ENCODE assay signal across 8 cellular contexts in genomic region chr19:8446055-8446709, GRCh38. TPM values are rescaled to one million over a fixed set of nuclear protein-coding genes. Genes with fewer than 3 reads are reported as not detected.
DNase-seq lines count a peak whose midpoint lies in the region; ATAC-seq, FAIRE-seq and TF ChIP-seq lines count a peak whose summit lies in the region.

No MANE protein-coding gene starts in this region.

- peaks cover 4% of the 10 kb centered on the region for H3K79me1 ChIP-seq in neuronal stem cell (ENCODE audit: low read depth, low read length)

- no peak overlapping the region for H3K14ac ChIP-seq in neuronal stem cell (ENCODE audit: low read length)

- no peak overlapping the region for H3K4ac ChIP-seq in neuronal stem cell (ENCODE audit: low read length)

- POLR2A ChIA-PET in CD4-positive, alpha-beta T cell (lab: Charles Lee) = interaction anchor here (0.6 to 4.7 kb wide), 12 partner anchors 8 to 178 kb away, joined by 3 to 47 read pairs (median 5); partner anchors contain the start of genes MARCHF2 and ZNF414

- no peak overlapping the region for H4K8ac ChIP-seq in neuronal stem cell (ENCODE audit: low read depth, low read length)

- DNase-seq in CD4-positive, alpha-beta T cell = no peak
- no peak for DNase-seq in NT2/D1 (ENCODE audit: low read depth, low spot score)
- DNase-seq in neuronal stem cell (ENCODE audit: low spot score) = no peak
- DNase-seq in RCC 7860 (ENCODE audit: low spot score) = no peak

- H3K36me3 ChIP-seq in NT2/D1 (ENCODE audit: insufficient read depth, insufficient read length, low read length) (peaks cover 42% of the 10 kb centered on the region), endocrine pancreas (ENCODE audit: control insufficient read depth, insufficient read depth, low read length) (no peaks in the 10 kb centered on the region), neuronal stem cell (replicated peaks in 1 of 2; ENCODE audit: control insufficient read depth in 2 of 2, insufficient read depth in 2 of 2, low read length in 2 of 2) (peaks cover 2 to 47% of the 10 kb centered on the region in 2 donors)

- TF ChIP-seq CTCF in CD4-positive, alpha-beta T cell (IDR thresholded peaks at IDR 0.05) = no peak

- H2BK12ac ChIP-seq in neuronal stem cell (ENCODE audit: low read length) = no peak overlapping the region

- H3K4me1 Mint-ChIP-seq in CD4-positive, alpha-beta T cell (ENCODE audit: low read depth) = peaks cover 55% of the 10 kb centered on the region

- H3K36me3 Mint-ChIP-seq in CD4-positive, alpha-beta T cell (ENCODE audit: low read depth) = peaks cover 52% of the 10 kb centered on the region

- peak overlapping the region; percentile 94 for H3K4me3 Mint-ChIP-seq in CD4-positive, alpha-beta T cell

- no peak overlapping the region for H2AFZ ChIP-seq in neuronal stem cell (ENCODE audit: low read length)

- WGBS in neuronal stem cell (ENCODE audit: extremely low coverage in 2 of 2, insufficient read length in 2 of 2, insufficient replicate concordance in 1 of 2), 2 donors = no CpG with 5 or more reads among the region's 16 CpGs

- no peak for FAIRE-seq in RCC 7860 (lab: Jason Lieb, UNC)

- CTCF ChIA-PET in CD4-positive, alpha-beta T cell (lab: Charles Lee) = interaction anchor here (0.6 to 1.5 kb wide), 4 partner anchors 10 to 701 kb away, joined by 4 to 8 read pairs (median 4); partner anchors contain the start of gene MARCHF2

- H3K23ac ChIP-seq in neuronal stem cell (ENCODE audit: low read depth, low read length, poor library complexity) = no peak overlapping the region

- H3K4me3 ChIP-seq in NT2/D1 (ENCODE audit: insufficient read length, low read depth) (peak overlapping the region; percentile 100), endocrine pancreas (ENCODE audit: control insufficient read depth, insufficient read depth, low read length) (peak overlapping the region; percentile 95), neuronal stem cell (ENCODE audit: low read length in 2 of 2) (peak overlapping the region; percentile 98)

- no peaks in the 10 kb centered on the region for H3K9me3 ChIP-seq in CD4-positive, alpha-beta T cell (ENCODE audit: control insufficient read depth, low read length)
- H3K9me3 ChIP-seq in NT2/D1 (ENCODE audit: insufficient read depth, low read length) (no peaks in the 10 kb centered on the region), endocrine pancreas (ENCODE audit: control insufficient read depth, low read length) (no peaks in the 10 kb centered on the region), neuronal stem cell (replicated peaks in 1 of 2; ENCODE audit: control insufficient read depth in 2 of 2, insufficient read depth in 1 of 2, low read depth in 1 of 2, low read length in 2 of 2) (no peaks in the 10 kb centered on the region)

- H3K4me1 ChIP-seq in NT2/D1 (ENCODE audit: insufficient read depth, insufficient read length) (peaks cover 4% of the 10 kb centered on the region), endocrine pancreas (ENCODE audit: control insufficient read depth, insufficient read depth, low read length) (no peaks in the 10 kb centered on the region), neuronal stem cell (ENCODE audit: control insufficient read depth in 2 of 2, insufficient read depth in 1 of 2, low read depth in 1 of 2, low read length in 2 of 2) (peaks cover 8 to 11% of the 10 kb centered on the region in 2 donors)

- no peak for ATAC-seq in CD4-positive, alpha-beta T cell (ENCODE audit: poor library complexity)
- ATAC-seq in esophagus mucosa (no peak), GM21737 (IDR thresholded peaks at IDR 0.05; ENCODE audit: unreplicated experiment) (no peak), GM21717 (IDR thresholded peaks at IDR 0.05; ENCODE audit: unreplicated experiment) (no peak)

- intact Hi-C loops in CD4-positive, alpha-beta T cell (cut with DNase I, micrococcal nuclease) = no loop called here

- H2BK120ac ChIP-seq in neuronal stem cell (ENCODE audit: low read depth, low read length) = no peak overlapping the region

- no peak overlapping the region for H2AK5ac ChIP-seq in neuronal stem cell (ENCODE audit: low read depth, low read length)

- no peaks in the 10 kb centered on the region for H3K9me3 Mint-ChIP-seq in CD4-positive, alpha-beta T cell

- no peak overlapping the region for H4K91ac ChIP-seq in neuronal stem cell (ENCODE audit: low read depth, low read length, poor library complexity)

- H3K9ac ChIP-seq in NT2/D1 (ENCODE audit: insufficient read length, low read depth) (peak overlapping the region; percentile 100), endocrine pancreas (ENCODE audit: control insufficient read depth, insufficient read depth, low read length) (peak overlapping the region; percentile 98), neuronal stem cell (ENCODE audit: low read depth, low read length, poor library complexity) (no peak overlapping the region)

- H2BK5ac ChIP-seq in neuronal stem cell (ENCODE audit: low read length) = no peak overlapping the region

- peak overlapping the region; percentile 93 for H3K27ac ChIP-seq in CD4-positive, alpha-beta T cell (ENCODE audit: low read depth, low read length)
- H3K27ac ChIP-seq in neuronal stem cell (replicated peaks; ENCODE audit: low read length) = no peak overlapping the region

- H3K27me3 ChIP-seq in CD4-positive, alpha-beta T cell (ENCODE audit: control insufficient read depth, insufficient read depth, low read length) = no peaks in the 10 kb centered on the region
- H3K27me3 ChIP-seq in NT2/D1 (ENCODE audit: insufficient read depth, insufficient read length) = no peaks in the 10 kb centered on the region
- no peaks in the 10 kb centered on the region for H3K27me3 ChIP-seq in endocrine pancreas (ENCODE audit: control insufficient read depth, insufficient read depth, low read length)
- H3K27me3 ChIP-seq in neuronal stem cell (ENCODE audit: control insufficient read depth in 3 of 3, insufficient read depth in 3 of 3, low read depth in 1 of 3, low read length in 3 of 3) = no peaks in the 10 kb centered on the region

- H3K4me2 ChIP-seq in neuronal stem cell (ENCODE audit: insufficient read depth, low read length, poor library complexity, severe bottlenecking) = peak overlapping the region; percentile 69

- no peak overlapping the region for H2BK15ac ChIP-seq in neuronal stem cell (ENCODE audit: low read length)

- no peak overlapping the region for H3K18ac ChIP-seq in neuronal stem cell (ENCODE audit: low read length)

- H3K27ac Mint-ChIP-seq in CD4-positive, alpha-beta T cell = peak overlapping the region; percentile 91

- no peaks in the 10 kb centered on the region for H3K27me3 Mint-ChIP-seq in CD4-positive, alpha-beta T cell

RNA-seq across cellular contexts. Expression of gene HNRNPM, which starts 1.4 kb away (rescaled TPM):
- 100 to 1,000 TPM; 269 to 272 TPM for total RNA-seq in CD4-positive, alpha-beta T cell
- polyA plus RNA-seq in neuronal stem cell (2013, experiment 1 of 2) = 112 TPM
- 111 TPM for polyA plus RNA-seq in neuronal stem cell (2013, experiment 2 of 2)
- total RNA-seq in esophagus mucosa = 107 TPM

RNA-seq across cellular contexts. Expression of gene MARCHF2, which starts 33.1 kb away (rescaled TPM):
- total RNA-seq in CD4-positive, alpha-beta T cell = 10 to 100 TPM; 20.0 to 22.2 TPM
- 25.7 TPM for polyA plus RNA-seq in neuronal stem cell (2013, experiment 1 of 2)
- 24.5 TPM for polyA plus RNA-seq in neuronal stem cell (2013, experiment 2 of 2)
- total RNA-seq in esophagus mucosa = 21.4 TPM

RNA-seq across cellular contexts. Expression of gene RAB11B, which starts 56.0 kb away (rescaled TPM):
- 10 to 100 TPM; 66.8 to 71.5 TPM for total RNA-seq in CD4-positive, alpha-beta T cell
- polyA plus RNA-seq in neuronal stem cell (2013, experiment 1 of 2) = 104 TPM
- polyA plus RNA-seq in neuronal stem cell (2013, experiment 2 of 2) = 102 TPM
- 52.4 TPM for total RNA-seq in esophagus mucosa

RNA-seq across cellular contexts. Expression of gene PRAM1, which starts 56.3 kb away (rescaled TPM):
- total RNA-seq in CD4-positive, alpha-beta T cell = 1 to 10 TPM; 4.3 to 6.3 TPM
- polyA plus RNA-seq in neuronal stem cell (2013, experiment 1 of 2) = 1.2 TPM
- 1.2 TPM for polyA plus RNA-seq in neuronal stem cell (2013, experiment 2 of 2)
- total RNA-seq in esophagus mucosa = 0.76 TPM
